ENCODE assay signal across 11 cellular contexts in the genomic region with DNA sequence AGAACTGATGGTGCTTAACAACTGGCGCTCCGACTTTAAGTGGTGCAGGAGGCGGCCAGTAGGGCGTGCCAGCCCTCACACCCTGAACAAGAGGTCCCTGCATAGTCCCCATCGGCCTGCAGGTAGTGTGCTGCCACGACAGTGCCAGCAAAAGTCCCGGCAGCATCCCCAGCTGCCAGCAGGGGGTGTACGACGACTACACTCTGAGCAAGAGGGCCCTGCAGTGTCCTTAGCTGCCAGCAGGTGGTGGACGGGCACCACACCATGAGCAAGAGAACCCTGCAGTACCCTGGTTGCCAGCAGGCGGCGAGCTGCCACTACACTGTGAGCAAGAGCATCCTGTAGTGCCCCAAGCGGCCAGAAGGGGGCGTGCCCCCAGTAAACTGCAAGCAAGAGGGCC. TPM values are rescaled to one million over a fixed set of nuclear protein-coding genes. Genes with fewer than 3 reads are reported as not detected.
DNase-seq lines count a peak whose midpoint lies in the region; ATAC-seq and TF ChIP-seq lines count a peak whose summit lies in the region.
"Not testable (repeated sequence)": the region's sequence is repeated elsewhere in the genome, so short reads cannot be mapped to it uniquely, and the experiment has no call there.
"Had no signal": no experiment of that assay in that cellular context is flagged by ENCODE, and none has a peak within 500 bp of the region (broad histone marks: within the 10 kb centered on the region; RNA-seq: fewer than 3 reads in every experiment).

No MANE protein-coding gene starts in this region.

- DNase-seq in Karpas-422: peak; percentile 39
- peak; percentile 34 for DNase-seq in activated CD4-positive, alpha-beta memory T cell treated with anti-CD3 and anti-CD28 coated beads, Interleukin-2, amount 10 ng/mL, durations not matched to agents 7 days and 5 days
- peak; percentile 69 for DNase-seq in coronary artery (ENCODE audit: low spot score)
- DNase-seq in mucosa of descending colon: peak in 1 of 3 donors; percentile 13
- peak; percentile 5 for DNase-seq in upper lobe of right lung

- not testable (repeated sequence) for H3K9ac ChIP-seq in Karpas-422 (ENCODE audit: low read length)

- POLR2A ChIA-PET in activated CD4-positive, alpha-beta memory T cell treated with anti-CD3 and anti-CD28 coated beads, Interleukin-2, amount 10 ng/mL, durations not matched to agents 7 days and 5 days (lab: Charles Lee): not testable (repeated sequence)

- H3K4me3 ChIP-seq in GM12875 (ENCODE audit: low read depth, low read length); Karpas-422 (ENCODE audit: low read length); coronary artery; mucosa of descending colon; upper lobe of right lung: not testable (repeated sequence)

- not testable (repeated sequence) for H2AFZ ChIP-seq in Karpas-422 (ENCODE audit: low read length)

- ATAC-seq in GM21423 (IDR thresholded peaks at IDR 0.05; ENCODE audit: unreplicated experiment) (peak; percentile 57), HG02678 (IDR thresholded peaks at IDR 0.05; ENCODE audit: unreplicated experiment) (peak; percentile 27), mucosa of descending colon (peak; percentile 72), upper lobe of right lung (peak; percentile 78)

- H3K4me1 ChIP-seq in Karpas-422 (ENCODE audit: low read length); mucosa of descending colon (ENCODE audit: low read depth); upper lobe of right lung: not testable (repeated sequence)

- CTCF ChIA-PET in activated CD4-positive, alpha-beta memory T cell treated with anti-CD3 and anti-CD28 coated beads, Interleukin-2, amount 10 ng/mL, durations not matched to agents 7 days and 5 days (lab: Charles Lee): not testable (repeated sequence)

- not testable (repeated sequence) for H3K4me2 ChIP-seq in Karpas-422 (ENCODE audit: low read depth, low read length, poor library complexity, severe bottlenecking)

- not testable (repeated sequence) for H3K27ac Mint-ChIP-seq in activated CD4-positive, alpha-beta memory T cell treated with anti-CD3 and anti-CD28 coated beads, Interleukin-2, amount 10 ng/mL, durations not matched to agents 7 days and 5 days

- H3K4me1 Mint-ChIP-seq in activated CD4-positive, alpha-beta memory T cell treated with anti-CD3 and anti-CD28 coated beads, Interleukin-2, amount 10 ng/mL, durations not matched to agents 7 days and 5 days: not testable (repeated sequence)

- H4K20me1 ChIP-seq in Karpas-422 (ENCODE audit: insufficient read depth, low read depth, low read length): not testable (repeated sequence)

- H3K36me3 Mint-ChIP-seq in activated CD4-positive, alpha-beta memory T cell treated with anti-CD3 and anti-CD28 coated beads, Interleukin-2, amount 10 ng/mL, durations not matched to agents 7 days and 5 days (ENCODE audit: low read depth): not testable (repeated sequence)

- TF ChIP-seq CTCF in GM12875 (IDR thresholded peaks at IDR 0.05; ENCODE audit: borderline replicate concordance, insufficient read depth, low read depth, low read length): peak; percentile 31; the same call in 1 of the 2 replicates
- not testable (repeated sequence) for TF ChIP-seq CTCF in coronary artery (IDR thresholded peaks at IDR 0.05); mucosa of descending colon (IDR thresholded peaks at IDR 0.05); upper lobe of right lung (IDR thresholded peaks at IDR 0.05)

- not testable (repeated sequence) for H3K27ac ChIP-seq in Karpas-422 (ENCODE audit: low read length); coronary artery; upper lobe of right lung

- H3K4me3 Mint-ChIP-seq in activated CD4-positive, alpha-beta memory T cell treated with anti-CD3 and anti-CD28 coated beads, Interleukin-2, amount 10 ng/mL, durations not matched to agents 7 days and 5 days: not testable (repeated sequence)

- H3K27me3 Mint-ChIP-seq in activated CD4-positive, alpha-beta memory T cell treated with anti-CD3 and anti-CD28 coated beads, Interleukin-2, amount 10 ng/mL, durations not matched to agents 7 days and 5 days: not testable (repeated sequence)

- not testable (repeated sequence) for H3K9me3 ChIP-seq in Karpas-422 (ENCODE audit: low read length); mucosa of descending colon; upper lobe of right lung

- not testable (repeated sequence) for H3K27me3 ChIP-seq in Karpas-422 (ENCODE audit: low read length); upper lobe of right lung

- H3K9me3 Mint-ChIP-seq in activated CD4-positive, alpha-beta memory T cell treated with anti-CD3 and anti-CD28 coated beads, Interleukin-2, amount 10 ng/mL, durations not matched to agents 7 days and 5 days: not testable (repeated sequence)

- not testable (repeated sequence) for H3K9me2 ChIP-seq in Karpas-422 (replicated peaks; ENCODE audit: insufficient read depth, low read length)

- H3K36me3 ChIP-seq in Karpas-422 (ENCODE audit: insufficient read depth, low read length); mucosa of descending colon (ENCODE audit: low read depth); upper lobe of right lung: not testable (repeated sequence)

- not testable (repeated sequence) for H3K79me2 ChIP-seq in Karpas-422 (ENCODE audit: low read length)

- intact Hi-C loops in mucosa of descending colon (cut with DNase I, micrococcal nuclease); upper lobe of right lung (cut with DNase I): not testable (repeated sequence)

RNA-seq across cellular contexts. Expression of a gene that starts 53.5 kb away (rescaled TPM):
- total RNA-seq in Karpas-422 (2014; rRNA removed; shearing (Covaris generic); ENCODE audit: low replicate concordance): not detected in 2 replicates
- not detected for total RNA-seq in activated CD4-positive, alpha-beta memory T cell treated with anti-CD3 and anti-CD28 coated beads, Interleukin-2, amount 10 ng/mL, durations not matched to agents 7 days and 5 days
- total RNA-seq in mucosa of descending colon: not detected
- total RNA-seq in upper lobe of right lung: not detected
- total RNA-seq: neural crest cell, PC-9, renal cortical epithelial cell had no signal

RNA-seq across cellular contexts. Expression of a gene that starts 55.8 kb away (rescaled TPM):
- not detected in 2 replicates for total RNA-seq in Karpas-422 (2014; rRNA removed; shearing (Covaris generic); ENCODE audit: low replicate concordance)
- total RNA-seq in activated CD4-positive, alpha-beta memory T cell treated with anti-CD3 and anti-CD28 coated beads, Interleukin-2, amount 10 ng/mL, durations not matched to agents 7 days and 5 days: not detected
- not detected for total RNA-seq in mucosa of descending colon
- total RNA-seq in upper lobe of right lung: not detected
- total RNA-seq: neural crest cell, PC-9, renal cortical epithelial cell had no signal

Comparison
In these comparisons a context has a peak if more than half of its experiments do, and no peak if none do; other contexts are left out.
1. ATAC-seq: peak in every context shown above with its lines; median percentile 78 in upper lobe of right lung; 72 in mucosa of descending colon; 57 in GM21423; 27 in HG02678.